ENCODE assay signal across 14 cellular contexts in the genomic region with DNA sequence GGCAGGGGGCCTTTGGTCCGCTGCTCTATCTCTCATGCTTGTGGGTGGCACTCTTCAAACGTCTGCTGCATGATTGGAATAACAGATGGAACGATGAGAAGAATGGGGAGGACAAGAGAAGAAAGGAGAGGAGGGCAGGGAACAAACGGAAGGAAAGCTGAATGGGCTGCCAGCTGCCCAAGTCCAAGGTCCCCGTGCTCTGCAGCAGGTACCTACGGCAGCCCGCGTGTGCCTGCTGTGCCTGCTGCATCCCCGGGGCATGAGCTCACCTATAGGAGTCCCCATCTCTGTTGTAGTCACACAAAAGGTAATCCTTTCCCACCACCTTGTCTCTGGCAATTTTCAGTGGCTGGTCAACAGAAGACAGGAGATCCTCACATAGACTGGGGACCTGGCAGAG.
DNase-seq lines count a peak whose midpoint lies in the region; ATAC-seq and TF ChIP-seq lines count a peak whose summit lies in the region.
"Had no signal": no experiment of that assay in that cellular context is flagged by ENCODE, and none has a peak within 500 bp of the region (broad histone marks: within the 10 kb centered on the region; RNA-seq: fewer than 3 reads in every experiment).

No MANE protein-coding gene starts in this region.

- peak overlapping the region; percentile 57 for H3K4me2 ChIP-seq in GM23248 (ENCODE audit: unreplicated experiment)

- 83 to 89% methylated on average over 9 of the region's 9 CpGs for WGBS in GM23248 (ENCODE audit: low coverage in 1 of 2, low lambda C conversion rate in 2 of 2, missing lambda C conversion rate in 2 of 2), 2 experiments
- WGBS in testis, 2 donors, result 79 to 85% methylated on average over 9 of the region's 9 CpGs

- DNase-seq in GM23248 (no peak), chondrocyte (ENCODE audit: low spot score) (no peak), testis (no peak)
- no peak for DNase-seq in central memory CD4-positive, alpha-beta T cell
- DNase-seq: activated CD8-positive, alpha-beta memory T cell treated with anti-CD3 and anti-CD28 coated beads, Interleukin-2, amount 50 U/mL, for 4 hours; effector CD8-positive, alpha-beta T cell; kidney glomerular epithelial cell; MM.1S; occipital lobe; SIG-M5 had no signal

- H3K27ac ChIP-seq in GM23248 (peak overlapping the region; percentile 74), mucosa of rectum (ENCODE audit: low read depth in 2 of 2, low read length in 2 of 2) (peak overlapping the region; percentile 71 to 88), testis (peak overlapping the region; percentile 23 to 72)

- intact Hi-C loops in testis (cut with DNase I; ENCODE audit: low total_unique reads), result no loop called here

- peak overlapping the region; percentile 87 for H3K27ac Mint-ChIP-seq in chondrocyte (ENCODE audit: unreplicated experiment)

- peaks cover 31% of the 10 kb centered on the region for H3K4me1 ChIP-seq in GM23248 (ENCODE audit: insufficient read depth)
- H3K4me1 ChIP-seq in mucosa of rectum (ENCODE audit: control insufficient read depth in 2 of 2, insufficient read depth in 2 of 2, low read length in 2 of 2), result peaks cover 33 to 42% of the 10 kb centered on the region in 2 donors
- peaks cover 20% of the 10 kb centered on the region for H3K4me1 ChIP-seq in testis

- peaks cover 50% of the 10 kb centered on the region for H3F3A ChIP-seq in GM23248 (ENCODE audit: insufficient read depth)

- in situ Hi-C loops in GM23248 (cut with MboI), result no loop called here

- peak overlapping the region; percentile 16 for H3K4me3 Mint-ChIP-seq in chondrocyte (ENCODE audit: unreplicated experiment)
- H3K4me3 Mint-ChIP-seq: CD14-positive monocyte had no signal

- H3K4me3 ChIP-seq in GM23248 (no peak overlapping the region), mucosa of rectum (ENCODE audit: low read length in 2 of 2) (no peak overlapping the region), testis (no peak overlapping the region)

- H3K36me3 ChIP-seq in GM23248 (ENCODE audit: low read depth), result peaks cover 11% of the 10 kb centered on the region; the same call in 1 of the 2 replicates
- H3K36me3 ChIP-seq in mucosa of rectum (ENCODE audit: control insufficient read depth in 2 of 2, insufficient read depth in 2 of 2, low read length in 2 of 2), result peaks cover 19 to 30% of the 10 kb centered on the region in 2 donors
- H3K36me3 ChIP-seq in testis (ENCODE audit: low read depth, missing control alignments), result no peaks in the 10 kb centered on the region

- no peak for TF ChIP-seq POLR2A in testis (IDR thresholded peaks at IDR 0.05)

- H3K36me3 Mint-ChIP-seq in chondrocyte (ENCODE audit: low read depth), result peaks cover 11% of the 10 kb centered on the region

- ATAC-seq in GM18502 (IDR thresholded peaks at IDR 0.05; ENCODE audit: poor library complexity, unreplicated experiment) (no peak), HG03439 (IDR thresholded peaks at IDR 0.05; ENCODE audit: unreplicated experiment) (no peak)

- no peaks in the 10 kb centered on the region for H3K9me3 Mint-ChIP-seq in chondrocyte (ENCODE audit: low read depth)

- TF ChIP-seq CTCF in chondrocyte (IDR thresholded peaks at IDR 0.05) (no peak), testis (IDR thresholded peaks at IDR 0.05) (no peak)

- no peaks in the 10 kb centered on the region for H4K20me1 ChIP-seq in GM23248 (ENCODE audit: insufficient read depth)

- H3K9me3 ChIP-seq in GM23248 (ENCODE audit: low read depth), result no peaks in the 10 kb centered on the region
- H3K9me3 ChIP-seq in mucosa of rectum (ENCODE audit: control insufficient read depth in 2 of 2, low read length in 2 of 2), result no peaks in the 10 kb centered on the region
- no peaks in the 10 kb centered on the region for H3K9me3 ChIP-seq in testis

- H3K9ac ChIP-seq in GM23248 (peak overlapping the region; percentile 36), mucosa of rectum (ENCODE audit: low read depth in 1 of 2, low read length in 2 of 2) (peak overlapping the region; percentile 1 to 47)

- H3K9me2 ChIP-seq in GM23248 (ENCODE audit: insufficient read depth), result no peaks in the 10 kb centered on the region

- H3K27me3 ChIP-seq in GM23248 (replicated peaks; ENCODE audit: insufficient read depth) (no peaks in the 10 kb centered on the region), mucosa of rectum (ENCODE audit: control insufficient read depth in 2 of 2, insufficient read depth in 2 of 2, low read length in 2 of 2) (no peaks in the 10 kb centered on the region), testis (no peaks in the 10 kb centered on the region)

- H3K79me2 ChIP-seq in GM23248 (ENCODE audit: insufficient read depth), result peaks cover 97% of the 10 kb centered on the region

- H2AFZ ChIP-seq in GM23248, result no peak overlapping the region

- no peaks in the 10 kb centered on the region for H3K27me3 Mint-ChIP-seq in chondrocyte (ENCODE audit: low read depth)

- peaks cover 52% of the 10 kb centered on the region for H3K4me1 Mint-ChIP-seq in chondrocyte (ENCODE audit: low read depth)
